In genomic region chr10:101779544-101780186, GRCh38 we compare ENCODE assay signal across 8 cellular contexts. TPM values are rescaled to one million over a fixed set of nuclear protein-coding genes. Genes with fewer than 3 reads are reported as not detected.
DNase-seq lines count a peak whose midpoint lies in the region; ATAC-seq and TF ChIP-seq lines count a peak whose summit lies in the region.

No MANE protein-coding gene starts in this region.

- no peaks in the 10 kb centered on the region for H3K79me2 ChIP-seq in hepatocyte

- H3K36me3 ChIP-seq in hepatocyte (replicated peaks; ENCODE audit: insufficient read depth, low read depth) (no peaks in the 10 kb centered on the region), uterus (no peaks in the 10 kb centered on the region)

- peak; percentile 42 for ATAC-seq in HG03196 (IDR thresholded peaks at IDR 0.05; ENCODE audit: unreplicated experiment)

- WGBS in hepatocyte (ENCODE audit: low lambda C conversion rate, missing lambda C conversion rate) = 5% methylated on average over 28 of the region's 51 CpGs

- peak overlapping the region; percentile 50 for H2AFZ ChIP-seq in hepatocyte

- TF ChIP-seq CTCF in astrocyte of the cerebellum (IDR thresholded peaks at IDR 0.05; ENCODE audit: low read depth, low read length, missing control alignments) (peak; percentile 79), hepatocyte (IDR thresholded peaks at IDR 0.05; ENCODE audit: poor library complexity) (peak; percentile 69), uterus (IDR thresholded peaks at IDR 0.05) (peak; percentile 68 to 82 (median 78))

- H3K4me2 ChIP-seq in hepatocyte = peak overlapping the region; percentile 95

- H3K4me3 ChIP-seq in GM08714 (ENCODE audit: low read length) (peak overlapping the region; percentile 18; the same call in 1 of the 2 replicates), astrocyte of the cerebellum (ENCODE audit: low read depth, low read length) (peak overlapping the region; percentile 24), hepatocyte (no peak overlapping the region), uterus (peak overlapping the region; percentile 17 to 25)

- peak; percentile 60 to 77 (median 75) for DNase-seq in T-helper 2 cell
- peak; percentile 12 for DNase-seq in astrocyte of the cerebellum (ENCODE audit: low read depth)
- DNase-seq in hepatocyte (ENCODE audit: low spot score) = peak; percentile 90
- DNase-seq in retina = peak; percentile 95
- peak; percentile 66 to 74 for DNase-seq in uterus
- DNase-seq in NCI-H446 (lab: John Stamatoyannopoulos, UW) = no peak

- no peak for TF ChIP-seq POLR2A in uterus (IDR thresholded peaks at IDR 0.05)

- in situ Hi-C loops in astrocyte of the cerebellum (cut with HindIII; ENCODE audit: low sequenced_read_pairs) = loop anchor here (5.0 kb wide), 1 partner anchor 38 kb away; the partner anchor contains the start of gene OGA

- H3K27me3 ChIP-seq in hepatocyte (peaks cover 43% of the 10 kb centered on the region), uterus (peaks cover 9 to 18% of the 10 kb centered on the region in 2 donors)

- peaks cover 35% of the 10 kb centered on the region for H3K4me1 ChIP-seq in hepatocyte (ENCODE audit: insufficient read depth)
- peaks cover 0 to 33% of the 10 kb centered on the region in 2 donors for H3K4me1 ChIP-seq in uterus

- intact Hi-C loops in uterus (cut with DNase I; ENCODE audit: low total_unique reads) = loop anchor here (10.0 kb wide), 1 partner anchor 175 kb away; no protein-coding TSS in a partner anchor

- H4K20me1 ChIP-seq in hepatocyte (ENCODE audit: insufficient read depth, poor library complexity, severe bottlenecking) = no peaks in the 10 kb centered on the region

- H3K9me3 ChIP-seq in hepatocyte (ENCODE audit: low read depth) = no peaks in the 10 kb centered on the region
- H3K9me3 ChIP-seq in uterus = no peaks in the 10 kb centered on the region

- no peak overlapping the region for H3K27ac ChIP-seq in hepatocyte
- no peak overlapping the region for H3K27ac ChIP-seq in uterus

- H3K9me2 ChIP-seq in hepatocyte (replicated peaks; ENCODE audit: insufficient read depth) = no peaks in the 10 kb centered on the region

RNA-seq across cellular contexts. Expression of gene NPM3, which starts 3.6 kb away (rescaled TPM):
- 69.4 and 71.6 TPM in 2 replicates for total RNA-seq in hepatocyte
- polyA plus RNA-seq in hepatocyte = 4.0 and 5.1 TPM in 2 replicates
- 100 to 1,000 TPM in 1 of 4 donors, 10 to 100 TPM in 3; 11.0 to 122 (median 38.0) TPM for total RNA-seq in uterus

RNA-seq across cellular contexts. Expression of gene FGF8, which starts 3.8 kb away (rescaled TPM):
- total RNA-seq in hepatocyte (not detected in 2 replicates), uterus (not detected)
- polyA plus RNA-seq in hepatocyte = not detected in 2 replicates

RNA-seq across cellular contexts. Expression of gene OGA, which starts 38.6 kb away (rescaled TPM):
- total RNA-seq in hepatocyte (66.4 and 76.8 TPM in 2 replicates), uterus (100 to 1,000 TPM in 3 of 4 donors, 10 to 100 TPM in 1; 63.5 to 181 (median 156) TPM)
- 46.1 and 55.7 TPM in 2 replicates for polyA plus RNA-seq in hepatocyte

Comparison
In these comparisons a context has a peak if more than half of its experiments do, and no peak if none do; other contexts are left out.
1. DNase-seq: peak in T-helper 2 cell (5 of 5), astrocyte of the cerebellum (single experiment), hepatocyte (single experiment), retina (single experiment) and uterus (2 of 2); none in NCI-H446 (0 of 2).
2. Peak in every context shown above with its lines, with median percentiles within 50 percentile points of each other: CTCF ChIP-seq.